ENCODE assay signal across 17 cellular contexts in genomic region chr10:33041783-33042437, GRCh38.
DNase-seq lines count a peak whose midpoint lies in the region; ATAC-seq and TF ChIP-seq lines count a peak whose summit lies in the region.
"Had no signal": no experiment of that assay in that cellular context is flagged by ENCODE, and none has a peak within 500 bp of the region (broad histone marks: within the 10 kb centered on the region; RNA-seq: fewer than 3 reads in every experiment).

No MANE protein-coding gene starts in this region.

- TF ChIP-seq CTCF in progenitor cell of endocrine pancreas (IDR thresholded peaks at IDR 0.05; ENCODE audit: unreplicated experiment) (no peak), transverse colon (IDR thresholded peaks at IDR 0.05) (no peak)

- peak overlapping the region; percentile 46 for H3K27ac Mint-ChIP-seq in T-helper 17 cell
- peak overlapping the region; percentile 92 for H3K27ac Mint-ChIP-seq in progenitor cell of endocrine pancreas
- no peak overlapping the region for H3K27ac Mint-ChIP-seq in activated naive CD8-positive, alpha-beta T cell treated with anti-CD3 and anti-CD28 coated beads for 36 hours
- H3K27ac Mint-ChIP-seq: activated CD4-positive, alpha-beta T cell treated with anti-CD3 and anti-CD28 coated beads for 36 hours had no signal

- H3K27me3 ChIP-seq in transverse colon = no peaks in the 10 kb centered on the region
- H3K27me3 ChIP-seq: adrenal gland, cardiac muscle cell, tibial nerve had no signal

- WGBS in transverse colon (ENCODE audit: low coverage in 1 of 2), 2 donors = 0 to 51% methylated on average over 1 to 3 of the region's 3 CpGs

- in situ Hi-C loops in transverse colon (cut with MboI; ENCODE audit: low pct_ligation_motif_present in 1 of 4, low pct_unique_long_range_greater_than_20kb in 1 of 4, low sequenced_read_pairs in 3 of 4) = no loop called here

- no peak overlapping the region for H3K4me3 ChIP-seq in transverse colon
- H3K4me3 ChIP-seq: adrenal gland, cardiac muscle cell, SK-N-MC, tibial nerve had no signal

- H3K27ac ChIP-seq in transverse colon = no peak overlapping the region
- H3K27ac ChIP-seq: adrenal gland, cardiac muscle cell, SK-N-MC, tibial nerve had no signal

- intact Hi-C loops in transverse colon (cut with DNase I; ENCODE audit: low total_unique reads) = no loop called here

- peaks cover 16% of the 10 kb centered on the region for H3K4me1 Mint-ChIP-seq in T-helper 17 cell
- H3K4me1 Mint-ChIP-seq in progenitor cell of endocrine pancreas (ENCODE audit: low read depth) = peaks cover 42% of the 10 kb centered on the region
- H3K4me1 Mint-ChIP-seq in activated naive CD8-positive, alpha-beta T cell treated with anti-CD3 and anti-CD28 coated beads for 36 hours = no peaks in the 10 kb centered on the region

- no peaks in the 10 kb centered on the region for H3K9me3 Mint-ChIP-seq in progenitor cell of endocrine pancreas (ENCODE audit: low read depth)
- no peaks in the 10 kb centered on the region for H3K9me3 Mint-ChIP-seq in activated naive CD8-positive, alpha-beta T cell treated with anti-CD3 and anti-CD28 coated beads for 36 hours

- no peaks in the 10 kb centered on the region for H3K27me3 Mint-ChIP-seq in T-helper 17 cell
- no peaks in the 10 kb centered on the region for H3K27me3 Mint-ChIP-seq in progenitor cell of endocrine pancreas
- peaks cover 3% of the 10 kb centered on the region for H3K27me3 Mint-ChIP-seq in activated naive CD8-positive, alpha-beta T cell treated with anti-CD3 and anti-CD28 coated beads for 36 hours

- no peaks in the 10 kb centered on the region for H3K4me1 ChIP-seq in transverse colon
- H3K4me1 ChIP-seq: adrenal gland, tibial nerve had no signal

- no peak for TF ChIP-seq POLR2A in transverse colon (IDR thresholded peaks at IDR 0.05)

- H3K9me3 ChIP-seq in T-helper 17 cell (ENCODE audit: control insufficient read depth, low read length, poor library complexity, severe bottlenecking) (no peaks in the 10 kb centered on the region), transverse colon (no peaks in the 10 kb centered on the region)
- H3K9me3 ChIP-seq: adrenal gland, tibial nerve had no signal

- TF ChIP-seq EP300 in transverse colon (IDR thresholded peaks at IDR 0.05; ENCODE audit: low read depth) = no peak

- no peaks in the 10 kb centered on the region for H3K36me3 ChIP-seq in transverse colon
- H3K36me3 ChIP-seq: adrenal gland, cardiac muscle cell, tibial nerve had no signal

- no peak for ATAC-seq in T-helper 17 cell
- no peak for ATAC-seq in HG03354 (IDR thresholded peaks at IDR 0.05; ENCODE audit: poor library complexity, severe bottlenecking, unreplicated experiment)
- ATAC-seq: activated CD4-positive, alpha-beta T cell treated with anti-CD3 and anti-CD28 coated beads for 36 hours; left colon had no signal

- DNase-seq in NCI-H2227 (lab: John Stamatoyannopoulos, UW; ENCODE audit: unreplicated experiment) = peak; percentile 5
- no peak for DNase-seq in NCI-H2227 treated with DMSO at 0.1 percent for 48 hours (lab: John Stamatoyannopoulos, UW)
- peak; percentile 12 to 45 for DNase-seq in NCI-H2081 (lab: John Stamatoyannopoulos, UW)
- no peak for DNase-seq in T-helper 17 cell
- no peak for DNase-seq in progenitor cell of endocrine pancreas (ENCODE audit: low spot score, unreplicated experiment)
- DNase-seq in activated naive CD8-positive, alpha-beta T cell treated with anti-CD3 and anti-CD28 coated beads for 36 hours = no peak
- no peak for DNase-seq in transverse colon
- DNase-seq: activated CD4-positive, alpha-beta T cell treated with anti-CD3 and anti-CD28 coated beads for 36 hours; adrenal gland; DMS79; IMR-90; left colon; MM.1S had no signal

- H3K4me3 Mint-ChIP-seq in T-helper 17 cell (no peak overlapping the region), progenitor cell of endocrine pancreas (ENCODE audit: low read depth) (no peak overlapping the region)
- H3K4me3 Mint-ChIP-seq in activated naive CD8-positive, alpha-beta T cell treated with anti-CD3 and anti-CD28 coated beads for 36 hours = no peak overlapping the region
- H3K4me3 Mint-ChIP-seq: activated CD4-positive, alpha-beta T cell treated with anti-CD3 and anti-CD28 coated beads for 36 hours had no signal

- H3K36me3 Mint-ChIP-seq in T-helper 17 cell (ENCODE audit: low read depth) = peaks cover 5% of the 10 kb centered on the region
- H3K36me3 Mint-ChIP-seq in progenitor cell of endocrine pancreas (ENCODE audit: insufficient read depth) = no peaks in the 10 kb centered on the region
- H3K36me3 Mint-ChIP-seq in activated naive CD8-positive, alpha-beta T cell treated with anti-CD3 and anti-CD28 coated beads for 36 hours = no peaks in the 10 kb centered on the region

Comparison
In these comparisons a context has a peak if more than half of its experiments do, and no peak if none do; other contexts are left out.
1. DNase-seq: peak in NCI-H2227 (single experiment) and NCI-H2081 (2 of 2); none in NCI-H2227 treated with DMSO at 0.1 percent for 48 hours (single experiment), T-helper 17 cell (0 of 3), progenitor cell of endocrine pancreas (single experiment), activated naive CD8-positive, alpha-beta T cell treated with anti-CD3 and anti-CD28 coated beads for 36 hours (single experiment) and transverse colon (single experiment).